In the genomic region with DNA sequence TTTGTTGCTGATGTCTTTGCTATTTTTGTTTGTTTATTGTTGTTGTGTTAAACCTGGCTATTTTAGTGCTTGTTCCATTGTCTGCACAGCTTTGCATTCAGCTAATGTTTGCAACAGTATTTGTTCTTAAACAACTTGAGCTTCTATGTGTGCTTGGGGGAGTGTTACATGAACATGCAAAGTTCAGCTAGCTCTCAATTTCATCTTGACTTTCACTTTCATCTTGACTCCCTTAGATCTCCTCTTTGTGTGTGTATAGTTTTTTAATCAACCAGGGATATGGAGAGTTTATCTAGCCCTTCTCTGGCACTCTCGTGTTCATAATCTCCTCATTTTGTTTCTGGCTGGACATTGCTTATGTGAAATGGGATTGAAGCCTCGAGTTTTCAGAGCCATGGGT, we compare ENCODE assay signal across 9 cellular contexts.
A peak's percentile ranks its signal among the peaks of the same experiment; 100 is the strongest.
DNase-seq lines count a peak whose midpoint lies in the region; ATAC-seq and TF ChIP-seq lines count a peak whose summit lies in the region.
"Had no signal": no experiment of that assay in that cellular context is flagged by ENCODE, and none has a peak within 500 bp of the region (broad histone marks: within the 10 kb centered on the region; RNA-seq: fewer than 3 reads in every experiment).

No MANE protein-coding gene starts in this region.

- no peak for DNase-seq in natural killer cell treated with Interleukin-12 subunit alpha and Interleukin-12 subunit beta and Interleukin-15 and Interleukin-18, amount 100 ng/mL, for 72 hours (ENCODE audit: low spot score)
- DNase-seq in natural killer cell (no peak), T-helper 17 cell (no peak), endodermal cell (no peak), RKO (ENCODE audit: low spot score) (no peak), KG1 (lab: John Stamatoyannopoulos, UW) (no peak)
- DNase-seq in stimulated activated CD4-positive, alpha-beta T cell treated with anti-CD3 and anti-CD28 coated beads, Interleukin-15, amount 100 ng/mL, for 24 hours: no peak

- H3K4me1 ChIP-seq in endodermal cell (ENCODE audit: control insufficient read depth, insufficient read depth, low read length): no peaks in the 10 kb centered on the region

- H3K9me3 Mint-ChIP-seq in natural killer cell treated with Interleukin-12 subunit alpha and Interleukin-12 subunit beta and Interleukin-15 and Interleukin-18, amount 100 ng/mL, for 72 hours: peaks cover 16% of the 10 kb centered on the region
- H3K9me3 Mint-ChIP-seq in natural killer cell: peaks cover 12 to 15% of the 10 kb centered on the region in 2 donors
- H3K9me3 Mint-ChIP-seq in endodermal cell: peaks cover 3% of the 10 kb centered on the region

- peak overlapping the region; percentile 5 for H3K4me3 Mint-ChIP-seq in natural killer cell treated with Interleukin-12 subunit alpha and Interleukin-12 subunit beta and Interleukin-15 and Interleukin-18, amount 100 ng/mL, for 72 hours
- H3K4me3 Mint-ChIP-seq in natural killer cell (no peak overlapping the region), T-helper 17 cell (peak overlapping the region; percentile 19), endodermal cell (no peak overlapping the region)
- H3K4me3 Mint-ChIP-seq: activated naive CD4-positive, alpha-beta T cell treated with anti-CD3 and anti-CD28 coated beads, Interleukin-2, amount 50 U/mL, for 24 hours had no signal

- 87 to 88% methylated on average over 1 to 2 of the region's 2 CpGs for WGBS in endodermal cell (ENCODE audit: insufficient coverage in 1 of 2, insufficient read length in 1 of 2), 2 experiments

- TF ChIP-seq CTCF in natural killer cell (IDR thresholded peaks at IDR 0.05): no peak
- no peak for TF ChIP-seq CTCF in endodermal cell (conservative IDR thresholded peaks at IDR 0.05)

- no peak for ATAC-seq in natural killer cell treated with Interleukin-12 subunit alpha and Interleukin-12 subunit beta and Interleukin-15 and Interleukin-18, amount 100 ng/mL, for 72 hours
- ATAC-seq in natural killer cell (no peak), HG02852 (IDR thresholded peaks at IDR 0.05; ENCODE audit: unreplicated experiment) (peak; percentile 99), T-helper 17 cell (no peak)

- no peaks in the 10 kb centered on the region for H3K9me3 ChIP-seq in T-helper 17 cell (ENCODE audit: control insufficient read depth, low read length, poor library complexity, severe bottlenecking)
- no peaks in the 10 kb centered on the region for H3K9me3 ChIP-seq in endodermal cell (ENCODE audit: control insufficient read depth, low read length)

- peaks cover 3% of the 10 kb centered on the region for H3K36me3 Mint-ChIP-seq in natural killer cell treated with Interleukin-12 subunit alpha and Interleukin-12 subunit beta and Interleukin-15 and Interleukin-18, amount 100 ng/mL, for 72 hours
- H3K36me3 Mint-ChIP-seq in natural killer cell (no peaks in the 10 kb centered on the region), T-helper 17 cell (ENCODE audit: low read depth) (no peaks in the 10 kb centered on the region), endodermal cell (ENCODE audit: low read depth) (no peaks in the 10 kb centered on the region)
- H3K36me3 Mint-ChIP-seq: activated naive CD4-positive, alpha-beta T cell treated with anti-CD3 and anti-CD28 coated beads, Interleukin-2, amount 50 U/mL, for 24 hours had no signal

- no peak overlapping the region for H3K27ac Mint-ChIP-seq in natural killer cell treated with Interleukin-12 subunit alpha and Interleukin-12 subunit beta and Interleukin-15 and Interleukin-18, amount 100 ng/mL, for 72 hours
- H3K27ac Mint-ChIP-seq in natural killer cell: no peak overlapping the region
- no peak overlapping the region for H3K27ac Mint-ChIP-seq in T-helper 17 cell
- H3K27ac Mint-ChIP-seq in endodermal cell: no peak overlapping the region
- H3K27ac Mint-ChIP-seq: activated naive CD4-positive, alpha-beta T cell treated with anti-CD3 and anti-CD28 coated beads, Interleukin-2, amount 50 U/mL, for 24 hours had no signal

- H3K4me3 ChIP-seq in endodermal cell (ENCODE audit: low read length): no peak overlapping the region

- no peaks in the 10 kb centered on the region for H3K36me3 ChIP-seq in endodermal cell (ENCODE audit: control insufficient read depth, insufficient read depth, low read length)

- H3K27me3 Mint-ChIP-seq in natural killer cell treated with Interleukin-12 subunit alpha and Interleukin-12 subunit beta and Interleukin-15 and Interleukin-18, amount 100 ng/mL, for 72 hours: peaks cover 0 to 12% of the 10 kb centered on the region in 2 donors
- H3K27me3 Mint-ChIP-seq in natural killer cell (ENCODE audit: low read depth in 2 of 2) (peaks cover 0 to 2% of the 10 kb centered on the region in 2 donors), T-helper 17 cell (no peaks in the 10 kb centered on the region), endodermal cell (ENCODE audit: insufficient read depth) (no peaks in the 10 kb centered on the region)
- H3K27me3 Mint-ChIP-seq: activated naive CD4-positive, alpha-beta T cell treated with anti-CD3 and anti-CD28 coated beads, Interleukin-2, amount 50 U/mL, for 24 hours had no signal

- no peak overlapping the region for H3K27ac ChIP-seq in endodermal cell (ENCODE audit: low read depth, low read length)

- no peaks in the 10 kb centered on the region for H3K27me3 ChIP-seq in endodermal cell (ENCODE audit: control insufficient read depth, insufficient read depth, low read length, poor library complexity, severe bottlenecking)

- no peak overlapping the region for H3K9ac ChIP-seq in endodermal cell (ENCODE audit: extremely low read depth, low read length, poor library complexity, severe bottlenecking)

- H3K4me1 Mint-ChIP-seq in natural killer cell treated with Interleukin-12 subunit alpha and Interleukin-12 subunit beta and Interleukin-15 and Interleukin-18, amount 100 ng/mL, for 72 hours (ENCODE audit: low read depth in 2 of 2): peaks cover 4 to 7% of the 10 kb centered on the region in 2 donors
- H3K4me1 Mint-ChIP-seq in natural killer cell (no peaks in the 10 kb centered on the region), T-helper 17 cell (peaks cover 6% of the 10 kb centered on the region), endodermal cell (peaks cover 21% of the 10 kb centered on the region)

- intact Hi-C loops in natural killer cell (cut with micrococcal nuclease): no loop called here

Comparison
In these comparisons a context has a peak if more than half of its experiments do, and no peak if none do; other contexts are left out.
1. H3K4me3 Mint-ChIP-seq: peak in natural killer cell treated with Interleukin-12 subunit alpha and Interleukin-12 subunit beta and Interleukin-15 and Interleukin-18, amount 100 ng/mL, for 72 hours (single experiment) and T-helper 17 cell (single experiment); none in natural killer cell (single experiment) and endodermal cell (single experiment).